ENCODE assay signal across 1 cellular context in the genomic region with DNA sequence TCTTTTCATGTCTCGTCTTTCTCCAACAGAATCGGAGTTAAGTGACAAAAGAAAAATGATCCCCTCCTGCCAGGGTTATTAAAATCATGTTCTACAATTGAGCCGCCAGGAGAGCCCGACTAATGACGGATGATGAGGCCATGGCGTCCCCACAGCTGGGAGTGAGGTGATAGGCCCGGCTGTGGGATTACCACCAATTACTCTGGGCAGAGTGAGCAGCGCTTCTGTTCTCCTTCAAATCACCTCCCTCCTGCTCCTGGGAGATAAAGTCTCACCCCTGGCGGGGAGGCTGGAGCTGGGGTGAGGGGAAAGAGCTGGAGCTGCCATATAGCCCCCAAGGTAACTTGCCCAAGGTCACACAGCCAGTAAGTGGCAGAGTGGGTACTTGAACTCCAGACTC.
TF ChIP-seq lines count a peak whose summit lies in the region.

No MANE protein-coding gene starts in this region.

TF ChIP-seq in K562, 482 proteins besides CTCF, POLR2A, EP300 and RAD21 (continued from another document):
- TF ChIP-seq PHF21A (IDR thresholded peaks at IDR 0.05; ENCODE audit: borderline replicate concordance, low read depth) (no peak), KDM1A (IDR thresholded peaks at IDR 0.05) (peak in 1 of 2 experiments; percentile 44; a peak in 2 of 4 replicates), SMARCA4 (IDR thresholded peaks at IDR 0.05) (peak; percentile 78), MEIS2 (IDR thresholded peaks at IDR 0.05; ENCODE audit: partially characterized antibody) (peak; percentile 73)
- TF ChIP-seq, protein P1, sequence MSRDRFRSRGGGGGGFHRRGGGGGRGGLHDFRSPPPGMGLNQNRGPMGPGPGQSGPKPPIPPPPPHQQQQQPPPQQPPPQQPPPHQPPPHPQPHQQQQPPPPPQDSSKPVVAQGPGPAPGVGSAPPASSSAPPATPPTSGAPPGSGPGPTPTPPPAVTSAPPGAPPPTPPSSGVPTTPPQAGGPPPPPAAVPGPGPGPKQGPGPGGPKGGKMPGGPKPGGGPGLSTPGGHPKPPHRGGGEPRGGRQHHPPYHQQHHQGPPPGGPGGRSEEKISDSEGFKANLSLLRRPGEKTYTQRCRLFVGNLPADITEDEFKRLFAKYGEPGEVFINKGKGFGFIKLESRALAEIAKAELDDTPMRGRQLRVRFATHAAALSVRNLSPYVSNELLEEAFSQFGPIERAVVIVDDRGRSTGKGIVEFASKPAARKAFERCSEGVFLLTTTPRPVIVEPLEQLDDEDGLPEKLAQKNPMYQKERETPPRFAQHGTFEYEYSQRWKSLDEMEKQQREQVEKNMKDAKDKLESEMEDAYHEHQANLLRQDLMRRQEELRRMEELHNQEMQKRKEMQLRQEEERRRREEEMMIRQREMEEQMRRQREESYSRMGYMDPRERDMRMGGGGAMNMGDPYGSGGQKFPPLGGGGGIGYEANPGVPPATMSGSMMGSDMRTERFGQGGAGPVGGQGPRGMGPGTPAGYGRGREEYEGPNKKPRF (IDR thresholded peaks at IDR 0.05; ENCODE audit: low read depth, low read length), result no peak
- TF ChIP-seq, protein P2, sequence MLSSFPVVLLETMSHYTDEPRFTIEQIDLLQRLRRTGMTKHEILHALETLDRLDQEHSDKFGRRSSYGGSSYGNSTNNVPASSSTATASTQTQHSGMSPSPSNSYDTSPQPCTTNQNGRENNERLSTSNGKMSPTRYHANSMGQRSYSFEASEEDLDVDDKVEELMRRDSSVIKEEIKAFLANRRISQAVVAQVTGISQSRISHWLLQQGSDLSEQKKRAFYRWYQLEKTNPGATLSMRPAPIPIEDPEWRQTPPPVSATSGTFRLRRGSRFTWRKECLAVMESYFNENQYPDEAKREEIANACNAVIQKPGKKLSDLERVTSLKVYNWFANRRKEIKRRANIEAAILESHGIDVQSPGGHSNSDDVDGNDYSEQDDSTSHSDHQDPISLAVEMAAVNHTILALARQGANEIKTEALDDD (IDR thresholded peaks at IDR 0.05), result no peak
TF ChIP-seq in K562: peak in this region for 31.
